34 cellular contexts compared by ENCODE assay signal in genomic region chr19:30014770-30015169, GRCh38.
"Had no signal": no experiment of that assay in that cellular context is flagged by ENCODE, and none has a peak within 500 bp of the region (broad histone marks: within the 10 kb centered on the region; RNA-seq: fewer than 3 reads in every experiment).

No MANE protein-coding gene starts in this region.

- H3K27me3 Mint-ChIP-seq: activated CD4-positive, alpha-beta memory T cell treated with anti-CD3 and anti-CD28 coated beads, Interleukin-2, amount 10 ng/mL, durations not matched to agents 7 days and 5 days; activated CD4-positive, alpha-beta T cell treated with anti-CD3 and anti-CD28 coated beads for 36 hours; activated CD4-positive, alpha-beta T cell treated with anti-CD3 and anti-CD28 coated beads, Interleukin-2, amount 10 ng/mL, durations not matched to agents 7 days and 5 days; activated CD8-positive, alpha-beta memory T cell treated with anti-CD3 and anti-CD28 coated beads, Interleukin-2, amount 10 ng/mL, durations not matched to agents 7 days and 5 days; activated naive CD4-positive, alpha-beta T cell treated with anti-CD3 and anti-CD28 coated beads, Interleukin-2, amount 50 U/mL, for 24 hours; activated naive CD8-positive, alpha-beta T cell treated with anti-CD3 and anti-CD28 coated beads, Interleukin-2, amount 10 ng/mL, durations not matched to agents 7 days and 5 days; central memory CD8-positive, alpha-beta T cell; effector memory CD8-positive, alpha-beta T cell; T-helper 17 cell had no signal

- H3K27me3 ChIP-seq: brain microvascular endothelial cell, esophagus muscularis mucosa, foreskin keratinocyte, gastrocnemius medialis, heart left ventricle had no signal

- H3K4me3 ChIP-seq: esophagus muscularis mucosa, gastrocnemius medialis, heart left ventricle had no signal

- H3K9me3 Mint-ChIP-seq: activated CD4-positive, alpha-beta memory T cell treated with anti-CD3 and anti-CD28 coated beads, Interleukin-2, amount 10 ng/mL, durations not matched to agents 7 days and 5 days; activated CD4-positive, alpha-beta T cell treated with anti-CD3 and anti-CD28 coated beads, Interleukin-2, amount 10 ng/mL, durations not matched to agents 7 days and 5 days; activated naive CD4-positive, alpha-beta T cell treated with anti-CD3 and anti-CD28 coated beads, Interleukin-2, amount 50 U/mL, for 24 hours; activated naive CD8-positive, alpha-beta T cell treated with anti-CD3 and anti-CD28 coated beads, Interleukin-2, amount 10 ng/mL, durations not matched to agents 7 days and 5 days; central memory CD8-positive, alpha-beta T cell; effector memory CD8-positive, alpha-beta T cell; T-helper 2 cell treated with Interferon-gamma antibody and Interleukin-4, amounts not matched to agents 5 μg/mL and 100 μg/mL, for 36 hours had no signal

- H3K27ac ChIP-seq: brain microvascular endothelial cell, esophagus muscularis mucosa, foreskin keratinocyte, gastrocnemius medialis, heart left ventricle, WERI-Rb-1 had no signal

- H3K4me1 ChIP-seq: esophagus muscularis mucosa, foreskin keratinocyte, gastrocnemius medialis, heart left ventricle had no signal

- DNase-seq: activated CD4-positive, alpha-beta memory T cell treated with anti-CD3 and anti-CD28 coated beads, Interleukin-2, amount 10 ng/mL, durations not matched to agents 7 days and 5 days; activated CD4-positive, alpha-beta T cell treated with anti-CD3 and anti-CD28 coated beads for 36 hours; activated CD4-positive, alpha-beta T cell treated with anti-CD3 and anti-CD28 coated beads, Interleukin-2, amount 10 ng/mL, durations not matched to agents 7 days and 5 days; activated CD4-positive, alpha-beta T cell treated with anti-CD3 and anti-CD28 coated beads, Interleukin-2, amount 50 U/mL, for 4 hours; activated CD4-positive, CD25-positive, alpha-beta regulatory T cell; activated CD4-positive, CD25-positive, alpha-beta regulatory T cell treated with anti-CD3 and anti-CD28 coated beads, Interleukin-2, amount 50 U/mL, for 72 hours; activated CD8-positive, alpha-beta memory T cell treated with anti-CD3 and anti-CD28 coated beads, Interleukin-2, amount 10 ng/mL, durations not matched to agents 7 days and 5 days; activated CD8-positive, alpha-beta memory T cell treated with anti-CD3 and anti-CD28 coated beads, Interleukin-2, amount 50 U/mL, for 4 hours; activated gamma-delta T cell; activated naive CD4-positive, alpha-beta T cell; activated naive CD8-positive, alpha-beta T cell treated with anti-CD3 and anti-CD28 coated beads, Interleukin-2, amount 10 ng/mL, durations not matched to agents 7 days and 5 days; activated T-cell treated with anti-CD3 and anti-CD28 coated beads, Interleukin-2, amount 50 U/mL, for 1 hour; activated T-cell treated with anti-CD3 and anti-CD28 coated beads, Interleukin-2, amount 50 U/mL, for 48 hours; amniotic stem cell; anterior cingulate cortex; brain microvascular endothelial cell; cortex of kidney; dermis blood vessel endothelial cell; effector CD4-positive, alpha-beta T cell; effector memory CD8-positive, alpha-beta T cell; erythroblast; foreskin keratinocyte; gastrocnemius medialis; glutamatergic neuron; heart left ventricle; hypothalamus; T-helper 1 cell; T-helper 17 cell; T1000; WERI-Rb-1 had no signal

- H3K27ac Mint-ChIP-seq: activated CD4-positive, alpha-beta memory T cell treated with anti-CD3 and anti-CD28 coated beads, Interleukin-2, amount 10 ng/mL, durations not matched to agents 7 days and 5 days; activated CD4-positive, alpha-beta T cell treated with anti-CD3 and anti-CD28 coated beads for 36 hours; activated CD4-positive, alpha-beta T cell treated with anti-CD3 and anti-CD28 coated beads, Interleukin-2, amount 10 ng/mL, durations not matched to agents 7 days and 5 days; activated CD8-positive, alpha-beta memory T cell treated with anti-CD3 and anti-CD28 coated beads, Interleukin-2, amount 10 ng/mL, durations not matched to agents 7 days and 5 days; activated naive CD4-positive, alpha-beta T cell treated with anti-CD3 and anti-CD28 coated beads, Interleukin-2, amount 50 U/mL, for 24 hours; activated naive CD8-positive, alpha-beta T cell treated with anti-CD3 and anti-CD28 coated beads, Interleukin-2, amount 10 ng/mL, durations not matched to agents 7 days and 5 days; effector memory CD8-positive, alpha-beta T cell; T-helper 17 cell; T-helper 2 cell treated with Interferon-gamma antibody and Interleukin-4, amounts not matched to agents 5 μg/mL and 100 μg/mL, for 36 hours had no signal

- ATAC-seq: activated CD4-positive, alpha-beta T cell treated with anti-CD3 and anti-CD28 coated beads for 36 hours; activated CD8-positive, alpha-beta memory T cell treated with anti-CD3 and anti-CD28 coated beads, Interleukin-2, amount 10 ng/mL, durations not matched to agents 7 days and 5 days; effector memory CD8-positive, alpha-beta T cell; foreskin keratinocyte; gastrocnemius medialis; heart left ventricle; T-helper 17 cell had no signal

- H3K4me3 Mint-ChIP-seq: activated CD4-positive, alpha-beta memory T cell treated with anti-CD3 and anti-CD28 coated beads, Interleukin-2, amount 10 ng/mL, durations not matched to agents 7 days and 5 days; activated CD4-positive, alpha-beta T cell treated with anti-CD3 and anti-CD28 coated beads for 36 hours; activated CD4-positive, alpha-beta T cell treated with anti-CD3 and anti-CD28 coated beads, Interleukin-2, amount 10 ng/mL, durations not matched to agents 7 days and 5 days; activated CD8-positive, alpha-beta memory T cell treated with anti-CD3 and anti-CD28 coated beads, Interleukin-2, amount 10 ng/mL, durations not matched to agents 7 days and 5 days; activated naive CD4-positive, alpha-beta T cell treated with anti-CD3 and anti-CD28 coated beads, Interleukin-2, amount 50 U/mL, for 24 hours; activated naive CD8-positive, alpha-beta T cell treated with anti-CD3 and anti-CD28 coated beads, Interleukin-2, amount 10 ng/mL, durations not matched to agents 7 days and 5 days; central memory CD8-positive, alpha-beta T cell; effector memory CD8-positive, alpha-beta T cell; T-helper 17 cell; T-helper 2 cell treated with Interferon-gamma antibody and Interleukin-4, amounts not matched to agents 5 μg/mL and 100 μg/mL, for 36 hours had no signal
